ENCODE assay signal across 8 cellular contexts in the genomic region with DNA sequence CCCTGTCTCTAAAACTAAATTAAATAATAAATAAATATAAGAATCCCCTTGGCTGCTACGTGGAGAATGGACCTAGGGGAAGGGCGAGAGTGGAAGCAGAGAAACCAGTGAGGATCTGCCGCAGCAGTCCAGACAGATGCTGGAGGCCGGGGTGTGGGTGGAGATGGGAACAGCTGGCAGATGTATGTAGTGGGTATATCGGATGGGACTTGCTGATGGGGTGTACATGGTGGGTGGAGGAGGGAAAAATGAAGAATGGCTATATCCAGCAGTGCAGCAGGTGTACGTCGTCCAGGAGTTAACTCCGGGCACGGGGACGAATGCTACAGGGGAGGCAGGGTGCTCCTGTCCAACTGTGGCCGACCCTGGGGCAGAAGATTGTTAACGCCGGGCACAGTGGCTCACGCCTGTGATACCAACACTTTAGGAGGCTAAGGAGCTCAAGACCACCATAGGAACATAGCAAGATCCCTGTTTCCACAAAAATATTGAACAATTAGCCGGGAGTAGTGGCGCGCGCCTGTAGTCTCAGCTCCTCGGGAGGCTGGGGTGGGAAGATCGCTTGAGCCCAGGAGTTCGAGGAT. TPM values are rescaled to one million over a fixed set of nuclear protein-coding genes. Genes with fewer than 3 reads are reported as not detected.
DNase-seq lines count a peak whose midpoint lies in the region; ATAC-seq and TF ChIP-seq lines count a peak whose summit lies in the region.

No MANE protein-coding gene starts in this region.

- H3K27me3 ChIP-seq in ACC112 (ENCODE audit: insufficient read depth, low read length) (no peaks in the 10 kb centered on the region), body of pancreas (no peaks in the 10 kb centered on the region), mononuclear cell (ENCODE audit: insufficient read depth, low read length) (no peaks in the 10 kb centered on the region)

- no peak for ATAC-seq in body of pancreas
- no peak for ATAC-seq in GM21786 (IDR thresholded peaks at IDR 0.05; ENCODE audit: unreplicated experiment)

- DNase-seq in HFF-Myc (ENCODE audit: extremely low read depth, low read depth): no peak
- no peak for DNase-seq in body of pancreas
- no peak for DNase-seq in kidney tubule cell (ENCODE audit: low spot score)
- no peak for DNase-seq in NCI-H1048 (lab: John Stamatoyannopoulos, UW)
- DNase-seq in activated CD8-positive, alpha-beta memory T cell treated with anti-CD3 and anti-CD28 coated beads, Interleukin-2, amount 50 U/mL, for 4 hours: no peak

- H3K79me2 ChIP-seq in ACC112 (ENCODE audit: control insufficient read depth, insufficient read depth, low read length, unreplicated experiment): peaks cover 24% of the 10 kb centered on the region

- WGBS in body of pancreas, 2 donors: 20 to 21% methylated on average over 21 of the region's 21 CpGs

- H3K36me3 ChIP-seq in ACC112 (ENCODE audit: insufficient read depth, low read length) (no peaks in the 10 kb centered on the region), body of pancreas (replicated peaks in 1 of 2; ENCODE audit: insufficient read depth in 1 of 2, low read depth in 2 of 2) (no peaks in the 10 kb centered on the region)

- TF ChIP-seq CTCF in HFF-Myc (IDR thresholded peaks at IDR 0.05; ENCODE audit: low read depth, low read length, missing control alignments): no peak
- TF ChIP-seq CTCF in body of pancreas (IDR thresholded peaks at IDR 0.05): no peak

- H2AFZ ChIP-seq in ACC112 (ENCODE audit: low read length, unreplicated experiment): peak overlapping the region; percentile 32

- no peaks in the 10 kb centered on the region for H3K9me3 ChIP-seq in body of pancreas
- H3K9me3 ChIP-seq in mononuclear cell (ENCODE audit: low read depth, low read length): no peaks in the 10 kb centered on the region

- H3K4me1 ChIP-seq in ACC112 (ENCODE audit: control insufficient read depth, insufficient read depth, low read length, unreplicated experiment) (no peaks in the 10 kb centered on the region), body of pancreas (peaks cover 11% of the 10 kb centered on the region), mononuclear cell (ENCODE audit: insufficient read depth, low read length) (peaks cover 12% of the 10 kb centered on the region)

- no peak overlapping the region for H3K27ac ChIP-seq in ACC112 (ENCODE audit: low read depth, low read length)
- no peak overlapping the region for H3K27ac ChIP-seq in body of pancreas

- H3K4me3 ChIP-seq in ACC112 (ENCODE audit: low read depth, low read length): peak overlapping the region; percentile 85
- peak overlapping the region; percentile 67 for H3K4me3 ChIP-seq in HFF-Myc (replicated peaks; ENCODE audit: low read depth, low read length)
- peak overlapping the region; percentile 79 to 97 for H3K4me3 ChIP-seq in body of pancreas
- H3K4me3 ChIP-seq in mononuclear cell (ENCODE audit: low read length): peak overlapping the region; percentile 91

- no peak for TF ChIP-seq POLR2A in body of pancreas (IDR thresholded peaks at IDR 0.05)

- intact Hi-C loops in body of pancreas (cut with DNase I): no loop called here

RNA-seq across cellular contexts. Expression of a gene that starts 0.7 kb away (rescaled TPM):
- total RNA-seq in body of pancreas: 1 to 10 TPM; 7.8 to 8.6 TPM
- 2.2 TPM for total RNA-seq in mononuclear cell

RNA-seq across cellular contexts. Expression of a gene that starts 0.9 kb away (rescaled TPM):
- total RNA-seq in body of pancreas (1 to 10 TPM in 1 of 2 donors, not detected in 1; 4.9 TPM), mononuclear cell (0.42 TPM)
